8 cellular contexts compared by ENCODE assay signal in genomic region chr12:123150273-123150803, GRCh38. TPM values are rescaled to one million over a fixed set of nuclear protein-coding genes. Genes with fewer than 3 reads are reported as not detected.
DNase-seq lines count a peak whose midpoint lies in the region; ATAC-seq and TF ChIP-seq lines count a peak whose summit lies in the region.

No MANE protein-coding gene starts in this region.

- peak overlapping the region; percentile 79 to 81 for H3K9ac ChIP-seq in mucosa of rectum (ENCODE audit: low read depth in 1 of 2, low read length in 2 of 2)

- H3K9me3 ChIP-seq in mucosa of rectum (ENCODE audit: control insufficient read depth in 2 of 2, low read length in 2 of 2), result no peaks in the 10 kb centered on the region

- TF ChIP-seq CTCF in WI38 (IDR thresholded peaks at IDR 0.05; ENCODE audit: low read depth, low read length), result no peak
- no peak for TF ChIP-seq CTCF in type B pancreatic cell (conservative IDR thresholded peaks at IDR 0.05)

- H3K4me1 ChIP-seq in mucosa of rectum (ENCODE audit: control insufficient read depth in 2 of 2, insufficient read depth in 2 of 2, low read length in 2 of 2), result peaks cover 14 to 22% of the 10 kb centered on the region in 2 donors

- peaks cover 5% of the 10 kb centered on the region for H3K36me3 Mint-ChIP-seq in effector memory CD8-positive, alpha-beta T cell (ENCODE audit: insufficient read depth)
- no peaks in the 10 kb centered on the region for H3K36me3 Mint-ChIP-seq in type B pancreatic cell

- peak overlapping the region; percentile 77 to 89 for H3K4me3 Mint-ChIP-seq in effector memory CD8-positive, alpha-beta T cell
- peak overlapping the region; percentile 82 for H3K4me3 Mint-ChIP-seq in type B pancreatic cell

- H3K27me3 ChIP-seq in mucosa of rectum (ENCODE audit: control insufficient read depth in 2 of 2, insufficient read depth in 2 of 2, low read length in 2 of 2), result no peaks in the 10 kb centered on the region

- DNase-seq in effector memory CD8-positive, alpha-beta T cell, result no peak
- no peak for DNase-seq in type B pancreatic cell (ENCODE audit: extremely low spot score, unreplicated experiment)
- DNase-seq in cortex of kidney (lab: John Stamatoyannopoulos, UW), result no peak

- H3K4me3 ChIP-seq in GM08714 (ENCODE audit: low read length) (peak overlapping the region; percentile 34; the same call in 1 of the 2 replicates), WI38 (ENCODE audit: low read depth, low read length) (peak overlapping the region; percentile 79), mucosa of rectum (ENCODE audit: low read length in 2 of 2) (peak overlapping the region; percentile 65 to 76)

- H3K27me3 Mint-ChIP-seq in effector memory CD8-positive, alpha-beta T cell, result peaks cover 0 to 10% of the 10 kb centered on the region in 2 donors
- H3K27me3 Mint-ChIP-seq in type B pancreatic cell, result peaks cover 34% of the 10 kb centered on the region

- H3K9me3 Mint-ChIP-seq in effector memory CD8-positive, alpha-beta T cell, result no peaks in the 10 kb centered on the region
- H3K9me3 Mint-ChIP-seq in type B pancreatic cell, result peaks cover 4% of the 10 kb centered on the region

- H3K4me1 Mint-ChIP-seq in effector memory CD8-positive, alpha-beta T cell (ENCODE audit: low read depth in 2 of 2), result peaks cover 16% of the 10 kb centered on the region in 2 donors
- H3K4me1 Mint-ChIP-seq in type B pancreatic cell (ENCODE audit: unreplicated experiment), result peaks cover 17% of the 10 kb centered on the region

- peak overlapping the region; percentile 64 to 78 for H3K27ac ChIP-seq in mucosa of rectum (ENCODE audit: low read depth in 2 of 2, low read length in 2 of 2)

- H3K27ac Mint-ChIP-seq in effector memory CD8-positive, alpha-beta T cell, result peak overlapping the region in 1 of 2 donors; percentile 79
- H3K27ac Mint-ChIP-seq in type B pancreatic cell, result peak overlapping the region; percentile 34

- ATAC-seq in HG02885 (IDR thresholded peaks at IDR 0.05; ENCODE audit: poor library complexity, unreplicated experiment) (peak; percentile 23), GM21717 (IDR thresholded peaks at IDR 0.05; ENCODE audit: unreplicated experiment) (no peak)
- ATAC-seq in effector memory CD8-positive, alpha-beta T cell (replicated peaks), result peak; percentile 24

- no peaks in the 10 kb centered on the region for H3K36me3 ChIP-seq in mucosa of rectum (ENCODE audit: control insufficient read depth in 2 of 2, insufficient read depth in 2 of 2, low read length in 2 of 2)

RNA-seq across cellular contexts. Expression of gene PITPNM2, which starts 0.6 kb away (rescaled TPM):
- 6.8 and 8.6 TPM in 2 replicates for total RNA-seq in type B pancreatic cell (ENCODE audit: low replicate concordance)
